1 cellular context compared by ENCODE assay signal in the genomic region with DNA sequence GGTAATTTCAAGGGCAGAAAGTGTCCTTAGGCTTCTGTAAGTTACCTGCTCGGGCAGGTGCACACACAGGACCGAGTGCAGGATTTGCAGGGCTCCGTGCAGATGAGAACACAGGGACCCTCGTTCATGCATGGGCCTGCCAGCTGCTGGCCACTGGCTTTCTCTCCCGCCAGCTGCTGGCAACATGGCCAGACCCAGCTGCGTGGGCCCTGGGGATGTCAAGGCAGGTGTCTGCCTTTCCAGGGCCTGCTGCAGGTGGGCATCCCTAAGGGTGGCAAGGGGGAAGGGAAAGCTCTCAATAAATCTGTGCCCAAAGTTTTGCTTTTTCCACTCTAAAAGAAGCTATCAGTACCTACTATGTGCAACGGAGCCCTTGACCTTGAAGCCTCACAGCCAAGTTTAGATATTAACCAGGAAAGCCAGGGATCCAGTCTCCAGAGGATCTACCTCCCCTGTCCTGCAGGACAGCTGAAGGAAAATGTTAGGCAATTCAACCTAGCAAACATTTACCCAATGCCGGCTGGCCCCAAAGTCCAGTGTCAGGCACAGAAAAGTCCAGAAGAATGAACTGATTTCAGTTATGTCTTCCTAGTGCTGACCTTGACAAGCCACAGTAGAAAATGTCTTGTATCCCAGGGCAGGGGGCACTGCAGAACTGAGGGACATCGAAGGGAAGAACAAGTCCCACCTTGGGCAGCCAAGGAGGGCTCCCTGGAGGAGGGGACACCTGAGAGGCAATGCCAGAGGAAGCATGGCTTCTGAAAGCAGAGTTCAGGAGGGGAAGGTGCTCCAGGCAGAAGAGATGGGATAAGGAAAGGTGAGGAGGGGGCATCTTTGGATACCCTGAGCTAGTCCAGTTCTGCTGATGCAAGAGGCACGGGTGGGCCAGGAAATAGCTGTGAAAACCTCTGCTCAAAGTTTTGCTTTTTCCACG.
TF ChIP-seq lines count a peak whose summit lies in the region.

No MANE protein-coding gene starts in this region.

TF ChIP-seq in HepG2, 621 proteins besides CTCF, POLR2A, EP300 and RAD21 (continued from another document and continues in another):
- TF ChIP-seq, protein P1, sequence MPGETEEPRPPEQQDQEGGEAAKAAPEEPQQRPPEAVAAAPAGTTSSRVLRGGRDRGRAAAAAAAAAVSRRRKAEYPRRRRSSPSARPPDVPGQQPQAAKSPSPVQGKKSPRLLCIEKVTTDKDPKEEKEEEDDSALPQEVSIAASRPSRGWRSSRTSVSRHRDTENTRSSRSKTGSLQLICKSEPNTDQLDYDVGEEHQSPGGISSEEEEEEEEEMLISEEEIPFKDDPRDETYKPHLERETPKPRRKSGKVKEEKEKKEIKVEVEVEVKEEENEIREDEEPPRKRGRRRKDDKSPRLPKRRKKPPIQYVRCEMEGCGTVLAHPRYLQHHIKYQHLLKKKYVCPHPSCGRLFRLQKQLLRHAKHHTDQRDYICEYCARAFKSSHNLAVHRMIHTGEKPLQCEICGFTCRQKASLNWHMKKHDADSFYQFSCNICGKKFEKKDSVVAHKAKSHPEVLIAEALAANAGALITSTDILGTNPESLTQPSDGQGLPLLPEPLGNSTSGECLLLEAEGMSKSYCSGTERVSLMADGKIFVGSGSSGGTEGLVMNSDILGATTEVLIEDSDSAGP (CRISPR knock-in tag; IDR thresholded peaks at IDR 0.05; ENCODE audit: borderline replicate concordance): peak; percentile 35; the same call in 1 of the 2 replicates
- TF ChIP-seq FOXC1 (CRISPR knock-in tag; IDR thresholded peaks at IDR 0.05; ENCODE audit: borderline replicate concordance) (0 out of 2 replicates have a peak, but pooled peaks have one; percentile 9), ZNF143 (CRISPR knock-in tag; IDR thresholded peaks at IDR 0.05) (0 out of 2 replicates have a peak, but pooled peaks have one; percentile 22), SNAI1 (CRISPR knock-in tag; IDR thresholded peaks at IDR 0.05; ENCODE audit: borderline replicate concordance) (peak; percentile 62; the same call in 1 of the 2 replicates), NFKB2 (CRISPR knock-in tag; IDR thresholded peaks at IDR 0.05; ENCODE audit: borderline replicate concordance) (no peak), KDM6A (CRISPR knock-in tag; IDR thresholded peaks at IDR 0.05; ENCODE audit: low read depth) (peak; percentile 69; the same call in 1 of the 2 replicates), ZBTB7B (CRISPR knock-in tag; IDR thresholded peaks at IDR 0.05) (peak; percentile 68), ZNF557 (CRISPR knock-in tag; IDR thresholded peaks at IDR 0.05) (0 out of 2 replicates have a peak, but pooled peaks have one; percentile 26), ZNF556 (CRISPR knock-in tag; IDR thresholded peaks at IDR 0.05; ENCODE audit: borderline replicate concordance) (no peak), ZNF839 (CRISPR knock-in tag; IDR thresholded peaks at IDR 0.05; ENCODE audit: borderline replicate concordance) (peak; percentile 70; the same call in 1 of the 2 replicates), ADNP (CRISPR knock-in tag; IDR thresholded peaks at IDR 0.05) (no peak), IRX3 (CRISPR knock-in tag; IDR thresholded peaks at IDR 0.05; ENCODE audit: borderline replicate concordance, low read depth) (no peak), IRF2 (CRISPR knock-in tag; IDR thresholded peaks at IDR 0.05) (0 out of 2 replicates have a peak, but pooled peaks have one; percentile 37), NCOR1 (IDR thresholded peaks at IDR 0.05; ENCODE audit: borderline replicate concordance, low read length) (peak; percentile 93), HMG20B (CRISPR knock-in tag; conservative IDR thresholded peaks at IDR 0.05) (peak; percentile 81), PHF5A (CRISPR knock-in tag; IDR thresholded peaks at IDR 0.05; ENCODE audit: low read depth, unreplicated experiment) (peak; percentile 22), ZMYM3 (CRISPR knock-in tag; IDR thresholded peaks at IDR 0.05) (peak; percentile 52; the same call in 1 of the 2 replicates), ESRRA (CRISPR knock-in tag; IDR thresholded peaks at IDR 0.05; ENCODE audit: low read depth) (peak; percentile 94), YEATS4 (CRISPR knock-in tag; IDR thresholded peaks at IDR 0.05; ENCODE audit: borderline replicate concordance) (peak; percentile 75), ZNF775 (CRISPR knock-in tag; IDR thresholded peaks at IDR 0.05; ENCODE audit: borderline replicate concordance) (no peak), KDM4B (CRISPR knock-in tag; IDR thresholded peaks at IDR 0.05) (no peak), ZFP36L2 (CRISPR knock-in tag; IDR thresholded peaks at IDR 0.05) (no peak), ZNF776 (CRISPR knock-in tag; IDR thresholded peaks at IDR 0.05) (no peak), CREM (IDR thresholded peaks at IDR 0.05) (peak; percentile 56; the same call in 1 of the 2 replicates), CREM (CRISPR knock-in tag; IDR thresholded peaks at IDR 0.05) (no peak), ZNF543 (CRISPR knock-in tag; IDR thresholded peaks at IDR 0.05) (peak; percentile 71; the same call in 1 of the 2 replicates), ZNF567 (CRISPR knock-in tag; IDR thresholded peaks at IDR 0.05; ENCODE audit: borderline replicate concordance) (0 out of 2 replicates have a peak, but pooled peaks have one; percentile 58), DPF2 (CRISPR knock-in tag; IDR thresholded peaks at IDR 0.05; ENCODE audit: borderline replicate concordance, low read depth) (peak; percentile 93), ZNF33A (CRISPR knock-in tag; IDR thresholded peaks at IDR 0.05; ENCODE audit: borderline replicate concordance) (no peak)
- TF ChIP-seq, protein P2, sequence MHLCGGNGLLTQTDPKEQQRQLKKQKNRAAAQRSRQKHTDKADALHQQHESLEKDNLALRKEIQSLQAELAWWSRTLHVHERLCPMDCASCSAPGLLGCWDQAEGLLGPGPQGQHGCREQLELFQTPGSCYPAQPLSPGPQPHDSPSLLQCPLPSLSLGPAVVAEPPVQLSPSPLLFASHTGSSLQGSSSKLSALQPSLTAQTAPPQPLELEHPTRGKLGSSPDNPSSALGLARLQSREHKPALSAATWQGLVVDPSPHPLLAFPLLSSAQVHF (CRISPR knock-in tag; IDR thresholded peaks at IDR 0.05): no peak
- TF ChIP-seq, protein P3, sequence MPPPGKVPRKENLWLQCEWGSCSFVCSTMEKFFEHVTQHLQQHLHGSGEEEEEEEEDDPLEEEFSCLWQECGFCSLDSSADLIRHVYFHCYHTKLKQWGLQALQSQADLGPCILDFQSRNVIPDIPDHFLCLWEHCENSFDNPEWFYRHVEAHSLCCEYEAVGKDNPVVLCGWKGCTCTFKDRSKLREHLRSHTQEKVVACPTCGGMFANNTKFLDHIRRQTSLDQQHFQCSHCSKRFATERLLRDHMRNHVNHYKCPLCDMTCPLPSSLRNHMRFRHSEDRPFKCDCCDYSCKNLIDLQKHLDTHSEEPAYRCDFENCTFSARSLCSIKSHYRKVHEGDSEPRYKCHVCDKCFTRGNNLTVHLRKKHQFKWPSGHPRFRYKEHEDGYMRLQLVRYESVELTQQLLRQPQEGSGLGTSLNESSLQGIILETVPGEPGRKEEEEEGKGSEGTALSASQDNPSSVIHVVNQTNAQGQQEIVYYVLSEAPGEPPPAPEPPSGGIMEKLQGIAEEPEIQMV (CRISPR knock-in tag; IDR thresholded peaks at IDR 0.05; ENCODE audit: low read depth): peak; percentile 57; the same call in 1 of the 2 replicates
- TF ChIP-seq, protein P4, sequence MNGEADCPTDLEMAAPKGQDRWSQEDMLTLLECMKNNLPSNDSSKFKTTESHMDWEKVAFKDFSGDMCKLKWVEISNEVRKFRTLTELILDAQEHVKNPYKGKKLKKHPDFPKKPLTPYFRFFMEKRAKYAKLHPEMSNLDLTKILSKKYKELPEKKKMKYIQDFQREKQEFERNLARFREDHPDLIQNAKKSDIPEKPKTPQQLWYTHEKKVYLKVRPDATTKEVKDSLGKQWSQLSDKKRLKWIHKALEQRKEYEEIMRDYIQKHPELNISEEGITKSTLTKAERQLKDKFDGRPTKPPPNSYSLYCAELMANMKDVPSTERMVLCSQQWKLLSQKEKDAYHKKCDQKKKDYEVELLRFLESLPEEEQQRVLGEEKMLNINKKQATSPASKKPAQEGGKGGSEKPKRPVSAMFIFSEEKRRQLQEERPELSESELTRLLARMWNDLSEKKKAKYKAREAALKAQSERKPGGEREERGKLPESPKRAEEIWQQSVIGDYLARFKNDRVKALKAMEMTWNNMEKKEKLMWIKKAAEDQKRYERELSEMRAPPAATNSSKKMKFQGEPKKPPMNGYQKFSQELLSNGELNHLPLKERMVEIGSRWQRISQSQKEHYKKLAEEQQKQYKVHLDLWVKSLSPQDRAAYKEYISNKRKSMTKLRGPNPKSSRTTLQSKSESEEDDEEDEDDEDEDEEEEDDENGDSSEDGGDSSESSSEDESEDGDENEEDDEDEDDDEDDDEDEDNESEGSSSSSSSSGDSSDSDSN (CRISPR knock-in tag; IDR thresholded peaks at IDR 0.05): 0 out of 2 replicates have a peak, but pooled peaks have one; percentile 38
- TF ChIP-seq, protein P5, sequence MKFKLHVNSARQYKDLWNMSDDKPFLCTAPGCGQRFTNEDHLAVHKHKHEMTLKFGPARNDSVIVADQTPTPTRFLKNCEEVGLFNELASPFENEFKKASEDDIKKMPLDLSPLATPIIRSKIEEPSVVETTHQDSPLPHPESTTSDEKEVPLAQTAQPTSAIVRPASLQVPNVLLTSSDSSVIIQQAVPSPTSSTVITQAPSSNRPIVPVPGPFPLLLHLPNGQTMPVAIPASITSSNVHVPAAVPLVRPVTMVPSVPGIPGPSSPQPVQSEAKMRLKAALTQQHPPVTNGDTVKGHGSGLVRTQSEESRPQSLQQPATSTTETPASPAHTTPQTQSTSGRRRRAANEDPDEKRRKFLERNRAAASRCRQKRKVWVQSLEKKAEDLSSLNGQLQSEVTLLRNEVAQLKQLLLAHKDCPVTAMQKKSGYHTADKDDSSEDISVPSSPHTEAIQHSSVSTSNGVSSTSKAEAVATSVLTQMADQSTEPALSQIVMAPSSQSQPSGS (CRISPR knock-in tag; IDR thresholded peaks at IDR 0.05): no peak
- TF ChIP-seq, protein P6, sequence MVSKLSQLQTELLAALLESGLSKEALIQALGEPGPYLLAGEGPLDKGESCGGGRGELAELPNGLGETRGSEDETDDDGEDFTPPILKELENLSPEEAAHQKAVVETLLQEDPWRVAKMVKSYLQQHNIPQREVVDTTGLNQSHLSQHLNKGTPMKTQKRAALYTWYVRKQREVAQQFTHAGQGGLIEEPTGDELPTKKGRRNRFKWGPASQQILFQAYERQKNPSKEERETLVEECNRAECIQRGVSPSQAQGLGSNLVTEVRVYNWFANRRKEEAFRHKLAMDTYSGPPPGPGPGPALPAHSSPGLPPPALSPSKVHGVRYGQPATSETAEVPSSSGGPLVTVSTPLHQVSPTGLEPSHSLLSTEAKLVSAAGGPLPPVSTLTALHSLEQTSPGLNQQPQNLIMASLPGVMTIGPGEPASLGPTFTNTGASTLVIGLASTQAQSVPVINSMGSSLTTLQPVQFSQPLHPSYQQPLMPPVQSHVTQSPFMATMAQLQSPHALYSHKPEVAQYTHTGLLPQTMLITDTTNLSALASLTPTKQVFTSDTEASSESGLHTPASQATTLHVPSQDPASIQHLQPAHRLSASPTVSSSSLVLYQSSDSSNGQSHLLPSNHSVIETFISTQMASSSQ (IDR thresholded peaks at IDR 0.05; ENCODE audit: low read depth): peak; percentile 80
- TF ChIP-seq, protein P6 (CRISPR knock-in tag; IDR thresholded peaks at IDR 0.05; ENCODE audit: borderline replicate concordance): peak; percentile 86; the same call in 1 of the 2 replicates
- TF ChIP-seq, protein P7, sequence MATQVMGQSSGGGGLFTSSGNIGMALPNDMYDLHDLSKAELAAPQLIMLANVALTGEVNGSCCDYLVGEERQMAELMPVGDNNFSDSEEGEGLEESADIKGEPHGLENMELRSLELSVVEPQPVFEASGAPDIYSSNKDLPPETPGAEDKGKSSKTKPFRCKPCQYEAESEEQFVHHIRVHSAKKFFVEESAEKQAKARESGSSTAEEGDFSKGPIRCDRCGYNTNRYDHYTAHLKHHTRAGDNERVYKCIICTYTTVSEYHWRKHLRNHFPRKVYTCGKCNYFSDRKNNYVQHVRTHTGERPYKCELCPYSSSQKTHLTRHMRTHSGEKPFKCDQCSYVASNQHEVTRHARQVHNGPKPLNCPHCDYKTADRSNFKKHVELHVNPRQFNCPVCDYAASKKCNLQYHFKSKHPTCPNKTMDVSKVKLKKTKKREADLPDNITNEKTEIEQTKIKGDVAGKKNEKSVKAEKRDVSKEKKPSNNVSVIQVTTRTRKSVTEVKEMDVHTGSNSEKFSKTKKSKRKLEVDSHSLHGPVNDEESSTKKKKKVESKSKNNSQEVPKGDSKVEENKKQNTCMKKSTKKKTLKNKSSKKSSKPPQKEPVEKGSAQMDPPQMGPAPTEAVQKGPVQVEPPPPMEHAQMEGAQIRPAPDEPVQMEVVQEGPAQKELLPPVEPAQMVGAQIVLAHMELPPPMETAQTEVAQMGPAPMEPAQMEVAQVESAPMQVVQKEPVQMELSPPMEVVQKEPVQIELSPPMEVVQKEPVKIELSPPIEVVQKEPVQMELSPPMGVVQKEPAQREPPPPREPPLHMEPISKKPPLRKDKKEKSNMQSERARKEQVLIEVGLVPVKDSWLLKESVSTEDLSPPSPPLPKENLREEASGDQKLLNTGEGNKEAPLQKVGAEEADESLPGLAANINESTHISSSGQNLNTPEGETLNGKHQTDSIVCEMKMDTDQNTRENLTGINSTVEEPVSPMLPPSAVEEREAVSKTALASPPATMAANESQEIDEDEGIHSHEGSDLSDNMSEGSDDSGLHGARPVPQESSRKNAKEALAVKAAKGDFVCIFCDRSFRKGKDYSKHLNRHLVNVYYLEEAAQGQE (IDR thresholded peaks at IDR 0.05; ENCODE audit: borderline replicate concordance in 1 of 2, low read depth in 1 of 2, low read length in 2 of 2): 0 out of 4 replicates have a peak, but pooled peaks of 1 of the 2 experiments have one; percentile 54
- TF ChIP-seq, protein P8, sequence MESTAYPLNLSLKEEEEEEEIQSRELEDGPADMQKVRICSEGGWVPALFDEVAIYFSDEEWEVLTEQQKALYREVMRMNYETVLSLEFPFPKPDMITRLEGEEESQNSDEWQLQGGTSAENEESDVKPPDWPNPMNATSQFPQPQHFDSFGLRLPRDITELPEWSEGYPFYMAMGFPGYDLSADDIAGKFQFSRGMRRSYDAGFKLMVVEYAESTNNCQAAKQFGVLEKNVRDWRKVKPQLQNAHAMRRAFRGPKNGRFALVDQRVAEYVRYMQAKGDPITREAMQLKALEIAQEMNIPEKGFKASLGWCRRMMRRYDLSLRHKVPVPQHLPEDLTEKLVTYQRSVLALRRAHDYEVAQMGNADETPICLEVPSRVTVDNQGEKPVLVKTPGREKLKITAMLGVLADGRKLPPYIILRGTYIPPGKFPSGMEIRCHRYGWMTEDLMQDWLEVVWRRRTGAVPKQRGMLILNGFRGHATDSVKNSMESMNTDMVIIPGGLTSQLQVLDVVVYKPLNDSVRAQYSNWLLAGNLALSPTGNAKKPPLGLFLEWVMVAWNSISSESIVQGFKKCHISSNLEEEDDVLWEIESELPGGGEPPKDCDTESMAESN (CRISPR knock-in tag; conservative IDR thresholded peaks at IDR 0.05): peak; percentile 63
